ENCODE assay signal across 13 cellular contexts in the genomic region with DNA sequence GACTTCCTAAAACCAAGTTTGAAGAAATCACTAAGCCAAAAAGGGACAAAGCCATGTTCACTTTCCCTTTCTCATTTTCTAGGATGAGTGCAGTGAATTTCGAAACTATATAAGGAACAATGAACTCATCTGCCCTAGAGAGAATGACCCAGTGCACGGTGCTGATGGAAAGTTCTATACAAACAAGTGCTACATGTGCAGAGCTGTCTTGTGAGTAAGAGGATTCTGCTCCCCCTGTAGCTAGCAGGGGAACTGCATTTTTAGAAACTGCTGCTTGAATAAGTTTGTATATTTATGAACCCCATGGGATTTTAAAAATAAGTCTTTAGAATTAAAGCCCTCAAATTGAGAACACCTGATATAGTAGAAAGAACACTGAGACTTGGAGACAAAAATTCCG. TPM values are rescaled to one million over a fixed set of nuclear protein-coding genes. Genes with fewer than 3 reads are reported as not detected.
DNase-seq lines count a peak whose midpoint lies in the region; ATAC-seq and TF ChIP-seq lines count a peak whose summit lies in the region.
"Had no signal": no experiment of that assay in that cellular context is flagged by ENCODE, and none has a peak within 500 bp of the region (broad histone marks: within the 10 kb centered on the region; RNA-seq: fewer than 3 reads in every experiment).

No MANE protein-coding gene starts in this region.

- intact Hi-C loops in Panc1 (cut with micrococcal nuclease; ENCODE audit: unreplicated experiment) = no loop called here

- TF ChIP-seq CTCF in Panc1 (IDR thresholded peaks at IDR 0.05) (peak; percentile 14; the same call in 1 of the 2 replicates), epithelial cell of esophagus (IDR thresholded peaks at IDR 0.05; ENCODE audit: insufficient read depth, low read depth, low read length, missing control alignments) (peak; percentile 32)

- no peaks in the 10 kb centered on the region for H3K4me1 ChIP-seq in Panc1 (ENCODE audit: control insufficient read depth, insufficient read depth, low read length)

- CTCF ChIA-PET in Panc1 (lab: Charles Lee) = no interaction called here

- no peak overlapping the region for H3K27ac ChIP-seq in Panc1 (ENCODE audit: low read length)

- no TSS peak for BruUV-seq in Panc1 (replicated peaks; lab: Mats Ljungman, UMichigan)

- DNase-seq in DMS 273 (lab: John Stamatoyannopoulos, UW; ENCODE audit: unreplicated experiment) = peak; percentile 1
- no peak for DNase-seq in DMS 273 treated with DMSO at 0.1 percent for 48 hours (lab: John Stamatoyannopoulos, UW)
- no peak for DNase-seq in Panc1 (ENCODE audit: low read depth, low spot score)
- peak; percentile 52 for DNase-seq in epithelial cell of esophagus (ENCODE audit: low read depth)
- DNase-seq in renal cortical epithelial cell (ENCODE audit: low read depth) = peak; percentile 13
- DNase-seq in SHP77 treated with DMSO at 0.1 percent for 48 hours (lab: John Stamatoyannopoulos, UW) = no peak
- DNase-seq in NCI-H510A treated with DMSO at 0.1 percent for 48 hours (lab: John Stamatoyannopoulos, UW) = no peak
- DNase-seq: 8988T; activated CD4-positive, alpha-beta T cell treated with anti-CD3 and anti-CD28 coated beads, Interleukin-2, amount 50 U/mL, for 1 hour; NCI-H187 treated with DMSO at 0.1 percent for 48 hours; SIG-M5; stimulated activated CD4-positive, alpha-beta T cell treated with anti-CD3 and anti-CD28 coated beads, Interleukin-2, amount 100 ng/mL, for 24 hours had no signal

- POLR2A ChIA-PET in Panc1 (lab: Charles Lee) = no interaction called here

- ATAC-seq in Panc1 = no peak
- no peak for ATAC-seq in activated CD4-positive, CD25-positive, alpha-beta regulatory T cell treated with anti-CD3 and anti-CD28 coated beads, Interleukin-2, amount 50 U/mL, for 24 hours

- H3K9me3 ChIP-seq in Panc1 (ENCODE audit: control insufficient read depth, insufficient read depth, low read depth, low read length) = no peaks in the 10 kb centered on the region

- no peaks in the 10 kb centered on the region for H3K36me3 ChIP-seq in Panc1 (ENCODE audit: control insufficient read depth, insufficient read depth, low read length)

- H3K4me3 ChIP-seq in Panc1 (ENCODE audit: low read depth in 2 of 2, low read length in 2 of 2) (no peak overlapping the region), epithelial cell of esophagus (ENCODE audit: low read length) (no peak overlapping the region)

- no peaks in the 10 kb centered on the region for H3K27me3 ChIP-seq in Panc1 (ENCODE audit: control insufficient read depth, insufficient read depth, low read length)

- in situ Hi-C loops in Panc1 (cut with HindIII; ENCODE audit: low pct_unique_long_range_greater_than_20kb, low sequenced_read_pairs) = no loop called here

RNA-seq across cellular contexts. Expression of a gene that starts 42.7 kb away (rescaled TPM):
- total RNA-seq in Panc1 (2021; ENCODE audit: unreplicated experiment) (not detected), renal cortical epithelial cell (not detected in 2 replicates)
- polyA plus RNA-seq in Panc1 (2012; ENCODE audit: insufficient read length) = not detected

Comparison
In these comparisons a context has a peak if more than half of its experiments do, and no peak if none do; other contexts are left out.
1. DNase-seq: peak in DMS 273 (single experiment), epithelial cell of esophagus (single experiment) and renal cortical epithelial cell (single experiment); none in DMS 273 treated with DMSO at 0.1 percent for 48 hours (single experiment), Panc1 (single experiment), SHP77 treated with DMSO at 0.1 percent for 48 hours (single experiment) and NCI-H510A treated with DMSO at 0.1 percent for 48 hours (single experiment).